ENCODE assay signal across 10 cellular contexts in genomic region chr6:112839525-112839961, GRCh38.
DNase-seq lines count a peak whose midpoint lies in the region.
"Had no signal": no experiment of that assay in that cellular context is flagged by ENCODE, and none has a peak within 500 bp of the region (broad histone marks: within the 10 kb centered on the region; RNA-seq: fewer than 3 reads in every experiment).

No MANE protein-coding gene starts in this region.

- H3K4me3 ChIP-seq in skeletal muscle cell (ENCODE audit: low read depth, low read length): no peak overlapping the region

- DNase-seq in GM04504 (ENCODE audit: low read depth) (peak; percentile 74), amniotic epithelial cell (ENCODE audit: low read depth) (peak; percentile 90), foreskin melanocyte (peak; percentile 64), skeletal muscle cell (ENCODE audit: low read depth) (peak; percentile 44), NCI-H82 (lab: John Stamatoyannopoulos, UW) (no peak)
- no peak for DNase-seq in stimulated activated CD4-positive, alpha-beta T cell treated with anti-CD3 and anti-CD28 coated beads, Interleukin-1b, Interleukin-23, amount 100 ng/mL, for 48 hours
- DNase-seq in activated CD4-positive, alpha-beta T cell treated with anti-CD3 and anti-CD28 coated beads, Interleukin-2, amount 50 U/mL, for 1 hour: no peak
- DNase-seq: activated T-cell treated with anti-CD3 and anti-CD28 coated beads, Interleukin-2, amount 50 U/mL, for 1 hour; NCI-H1436; NCI-H69 had no signal

Comparison
In these comparisons a context has a peak if more than half of its experiments do, and no peak if none do; other contexts are left out.
1. DNase-seq: peak in GM04504 (single experiment), amniotic epithelial cell (single experiment), foreskin melanocyte (single experiment) and skeletal muscle cell (single experiment); none in stimulated activated CD4-positive, alpha-beta T cell treated with anti-CD3 and anti-CD28 coated beads, Interleukin-1b, Interleukin-23, amount 100 ng/mL, for 48 hours (single experiment), NCI-H82 (single experiment) and activated CD4-positive, alpha-beta T cell treated with anti-CD3 and anti-CD28 coated beads, Interleukin-2, amount 50 U/mL, for 1 hour (single experiment).